24 cellular contexts compared by ENCODE assay signal in the genomic region with DNA sequence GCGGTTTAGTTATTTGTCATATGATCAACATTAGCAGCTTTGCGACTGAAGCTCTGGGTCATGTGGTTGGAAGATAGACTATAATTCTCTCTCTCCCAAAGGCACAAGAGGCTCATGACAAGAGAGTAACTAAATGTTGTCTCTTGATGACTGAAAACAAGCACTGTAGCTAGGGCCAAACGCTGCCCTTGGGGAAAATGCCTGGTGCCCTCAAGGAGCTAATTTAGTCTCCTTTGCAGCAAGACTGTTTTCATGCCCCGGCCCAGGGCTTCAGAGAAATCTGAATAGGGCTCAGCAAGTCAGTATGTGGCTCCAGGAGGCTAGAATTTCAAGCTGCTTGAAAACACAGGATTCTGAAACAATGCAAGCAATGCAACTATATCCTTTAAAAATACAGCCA.
DNase-seq lines count a peak whose midpoint lies in the region; ATAC-seq lines count a peak whose summit lies in the region.
"Had no signal": no experiment of that assay in that cellular context is flagged by ENCODE, and none has a peak within 500 bp of the region (broad histone marks: within the 10 kb centered on the region; RNA-seq: fewer than 3 reads in every experiment).

No MANE protein-coding gene starts in this region.

- CTCF ChIA-PET in activated naive CD4-positive, alpha-beta T cell treated with anti-CD3 and anti-CD28 coated beads for 36 hours (lab: Charles Lee), result interaction anchor here (0.9 to 1.1 kb wide), 2 partner anchors 12 to 77 kb away, joined by 3 to 4 read pairs; no protein-coding TSS in a partner anchor

- no peaks in the 10 kb centered on the region for H3K9me3 Mint-ChIP-seq in activated naive CD4-positive, alpha-beta T cell treated with anti-CD3 and anti-CD28 coated beads for 36 hours
- H3K9me3 Mint-ChIP-seq: stimulated activated memory B cell treated with anti-CD40 and anti-IgM and Interleukin-4, amounts not matched to agents 10 μg/mL and 1 μg/mL and 100 μg/mL, for 72 hours had no signal

- H3K4me3 ChIP-seq in adipocyte (ENCODE audit: low read length), result no peak overlapping the region
- H3K4me3 ChIP-seq: K562 had no signal

- H3K27me3 Mint-ChIP-seq in activated naive CD4-positive, alpha-beta T cell treated with anti-CD3 and anti-CD28 coated beads for 36 hours (ENCODE audit: low read depth), result no peaks in the 10 kb centered on the region
- H3K27me3 Mint-ChIP-seq: activated CD4-positive, alpha-beta T cell treated with anti-CD3 and anti-CD28 coated beads for 36 hours; activated naive CD8-positive, alpha-beta T cell; stimulated activated memory B cell treated with anti-CD40 and anti-IgM and Interleukin-4, amounts not matched to agents 10 μg/mL and 1 μg/mL and 100 μg/mL, for 72 hours had no signal

- H3K4me3 Mint-ChIP-seq in activated naive CD4-positive, alpha-beta T cell treated with anti-CD3 and anti-CD28 coated beads for 36 hours, result no peak overlapping the region
- H3K4me3 Mint-ChIP-seq: activated CD4-positive, alpha-beta T cell treated with anti-CD3 and anti-CD28 coated beads for 36 hours; activated naive CD8-positive, alpha-beta T cell; stimulated activated memory B cell treated with anti-CD40 and anti-IgM and Interleukin-4, amounts not matched to agents 10 μg/mL and 1 μg/mL and 100 μg/mL, for 72 hours had no signal

- no peaks in the 10 kb centered on the region for H3K4me1 Mint-ChIP-seq in activated naive CD4-positive, alpha-beta T cell treated with anti-CD3 and anti-CD28 coated beads for 36 hours (ENCODE audit: low read depth)
- H3K4me1 Mint-ChIP-seq: activated CD4-positive, alpha-beta T cell treated with anti-CD3 and anti-CD28 coated beads for 36 hours; stimulated activated memory B cell treated with anti-CD40 and anti-IgM and Interleukin-4, amounts not matched to agents 10 μg/mL and 1 μg/mL and 100 μg/mL, for 72 hours had no signal

- no peaks in the 10 kb centered on the region for H3K36me3 ChIP-seq in adipocyte (ENCODE audit: control insufficient read depth, insufficient read depth, low read length, severe bottlenecking)

- no peaks in the 10 kb centered on the region for H3K9me3 ChIP-seq in adipocyte (ENCODE audit: control insufficient read depth, low read length)
- H3K9me3 ChIP-seq: Caco-2 had no signal

- H3K27ac Mint-ChIP-seq in activated naive CD4-positive, alpha-beta T cell treated with anti-CD3 and anti-CD28 coated beads for 36 hours, result no peak overlapping the region
- H3K27ac Mint-ChIP-seq: activated CD4-positive, alpha-beta T cell treated with anti-CD3 and anti-CD28 coated beads for 36 hours; activated naive CD8-positive, alpha-beta T cell; stimulated activated memory B cell treated with anti-CD40 and anti-IgM and Interleukin-4, amounts not matched to agents 10 μg/mL and 1 μg/mL and 100 μg/mL, for 72 hours had no signal

- ATAC-seq in left ventricle myocardium superior, result no peak
- ATAC-seq: activated CD4-positive, alpha-beta T cell treated with anti-CD3 and anti-CD28 coated beads for 36 hours; K562; left lobe of liver; stimulated activated memory B cell treated with anti-CD40 and anti-IgM and Interleukin-4, amounts not matched to agents 10 μg/mL and 1 μg/mL and 100 μg/mL, for 72 hours had no signal

- H3K36me3 Mint-ChIP-seq in activated naive CD4-positive, alpha-beta T cell treated with anti-CD3 and anti-CD28 coated beads for 36 hours (ENCODE audit: low read depth), result no peaks in the 10 kb centered on the region
- H3K36me3 Mint-ChIP-seq: activated naive CD8-positive, alpha-beta T cell; stimulated activated memory B cell treated with anti-CD40 and anti-IgM and Interleukin-4, amounts not matched to agents 10 μg/mL and 1 μg/mL and 100 μg/mL, for 72 hours had no signal

- no peak overlapping the region for H3K9ac ChIP-seq in adipocyte (ENCODE audit: low read length)

- DNase-seq in NCI-H82 (lab: John Stamatoyannopoulos, UW), result peak; percentile 72
- no peak for DNase-seq in NCI-H82 treated with DMSO at 0.1 percent for 48 hours (lab: John Stamatoyannopoulos, UW; ENCODE audit: unreplicated experiment)
- peak; percentile 5 for DNase-seq in adipocyte (ENCODE audit: low read depth)
- DNase-seq in left kidney (ENCODE audit: low read depth, low spot score), result peak; percentile 32
- DNase-seq in left ventricle myocardium superior, result no peak
- no peak for DNase-seq in GM03348 (ENCODE audit: low spot score)
- no peak for DNase-seq in activated naive CD4-positive, alpha-beta T cell treated with anti-CD3 and anti-CD28 coated beads for 36 hours
- DNase-seq in OCI-M1 (lab: John Stamatoyannopoulos, UW), result no peak
- DNase-seq: 8988T; activated CD4-positive, alpha-beta T cell treated with anti-CD3 and anti-CD28 coated beads for 36 hours; activated effector memory CD4-positive, alpha-beta T cell treated with Interleukin-2 at 50 U/mL for 16 hours; aorta; Caco-2; GDM1; mesenchymal stem cell; NCI-H1048; NCI-H1694 treated with DMSO at 0.1 percent for 48 hours; NCI-H524 treated with DMSO at 0.1 percent for 48 hours; nucleus accumbens; SHP77 treated with DMSO at 0.1 percent for 48 hours had no signal

- H3K27me3 ChIP-seq in adipocyte (replicated peaks; ENCODE audit: control insufficient read depth, insufficient read depth, low read length), result no peaks in the 10 kb centered on the region

- no peaks in the 10 kb centered on the region for H3K4me1 ChIP-seq in adipocyte (ENCODE audit: control insufficient read depth, insufficient read depth, low read length)
- H3K4me1 ChIP-seq: Caco-2 had no signal

- intact Hi-C loops in left ventricle myocardium superior (cut with micrococcal nuclease), result no loop called here
- intact Hi-C loops in activated naive CD4-positive, alpha-beta T cell treated with anti-CD3 and anti-CD28 coated beads for 36 hours (cut with micrococcal nuclease), result no loop called here

Comparison
In these comparisons a context has a peak if more than half of its experiments do, and no peak if none do; other contexts are left out.
1. DNase-seq: peak in NCI-H82 (single experiment), adipocyte (single experiment) and left kidney (single experiment); none in NCI-H82 treated with DMSO at 0.1 percent for 48 hours (single experiment), left ventricle myocardium superior (single experiment), GM03348 (single experiment), activated naive CD4-positive, alpha-beta T cell treated with anti-CD3 and anti-CD28 coated beads for 36 hours (single experiment) and OCI-M1 (single experiment).